ENCODE assay signal across 1 cellular context in genomic region chr16:72934661-72935403, GRCh38.
A peak's percentile ranks its signal among the peaks of the same experiment; 100 is the strongest.
TF ChIP-seq lines count a peak whose summit lies in the region.

No MANE protein-coding gene starts in this region.

TF ChIP-seq in HepG2, 621 proteins besides CTCF, POLR2A, EP300 and RAD21 (continued from another document):
- TF ChIP-seq ZNF687 (CRISPR knock-in tag; IDR thresholded peaks at IDR 0.05) (no peak), NR2F6 (IDR thresholded peaks at IDR 0.05) (0 out of 2 replicates have a peak, but pooled peaks have one; percentile 11), NR2F6 (CRISPR knock-in tag; IDR thresholded peaks at IDR 0.05) (no peak), ZBTB46 (CRISPR knock-in tag; IDR thresholded peaks at IDR 0.05; ENCODE audit: borderline replicate concordance) (no peak), SP1 (IDR thresholded peaks at IDR 0.05) (no peak), SP1 (CRISPR knock-in tag; IDR thresholded peaks at IDR 0.05) (no peak), SOX6 (IDR thresholded peaks at IDR 0.05) (no peak), SOX6 (CRISPR knock-in tag; IDR thresholded peaks at IDR 0.05) (0 out of 2 replicates have a peak, but pooled peaks have one; percentile 9), UBTF (CRISPR knock-in tag; IDR thresholded peaks at IDR 0.05) (no peak), EZH2 (conservative IDR thresholded peaks at IDR 0.05; ENCODE audit: low read depth, low read length) (no peak), CEBPB (IDR thresholded peaks at IDR 0.05; ENCODE audit: borderline replicate concordance, low read depth, low read length) (peak; percentile 83), PCBP1 (IDR thresholded peaks at IDR 0.05; ENCODE audit: borderline replicate concordance, low read depth, low read length) (no peak), ETS1 (CRISPR knock-in tag; IDR thresholded peaks at IDR 0.05) (no peak)
